In the genomic region with DNA sequence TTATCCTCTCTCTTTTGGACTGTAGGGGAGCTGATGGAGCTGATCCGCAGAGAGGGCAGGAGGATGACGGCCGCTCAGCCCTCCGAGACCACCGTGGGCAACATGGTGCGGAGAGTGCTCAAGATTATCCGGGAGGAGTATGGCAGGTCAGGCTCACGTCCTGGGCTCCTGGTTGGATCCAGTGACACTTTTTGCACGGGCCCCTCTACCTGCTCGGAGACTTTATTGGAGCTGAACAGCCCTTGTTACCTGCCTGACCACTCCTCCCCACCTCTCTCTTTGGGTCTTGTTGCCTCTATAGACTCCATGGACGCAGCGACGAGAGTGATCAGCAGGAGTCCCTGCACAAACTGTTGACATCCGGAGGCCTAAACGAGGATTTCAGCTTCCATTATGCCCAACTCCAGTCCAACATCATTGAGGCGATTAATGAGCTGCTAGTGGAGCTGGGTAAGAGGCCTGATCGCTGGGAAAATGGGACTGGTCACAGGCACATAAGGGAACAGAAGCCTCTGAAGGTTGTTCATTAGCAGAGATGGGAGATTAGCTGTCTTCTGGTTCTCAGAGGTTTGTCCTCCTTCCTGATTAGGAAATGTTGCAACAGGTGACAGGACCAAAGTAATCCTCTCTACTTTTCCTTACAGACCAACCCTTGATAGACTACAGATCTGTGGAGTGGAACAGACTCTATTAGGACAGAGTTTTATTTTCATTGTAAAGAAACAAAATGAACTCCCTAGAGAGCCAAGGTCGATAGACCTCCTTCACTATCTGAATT, we compare ENCODE assay signal across 8 cellular contexts. TPM values are rescaled to one million over a fixed set of nuclear protein-coding genes. Genes with fewer than 3 reads are reported as not detected.
A peak's percentile ranks its signal among the peaks of the same experiment; 100 is the strongest.
DNase-seq lines count a peak whose midpoint lies in the region; ATAC-seq and FAIRE-seq lines count a peak whose summit lies in the region.

No MANE protein-coding gene starts in this region.

- peaks cover 5% of the 10 kb centered on the region for H3K9me3 Mint-ChIP-seq in activated naive CD4-positive, alpha-beta T cell treated with anti-CD3 and anti-CD28 coated beads, Interleukin-2, amount 10 ng/mL, durations not matched to agents 7 days and 5 days
- peaks cover 4% of the 10 kb centered on the region for H3K9me3 Mint-ChIP-seq in activated T-helper 1 cell treated with anti-CD3 and anti-CD28 coated beads, Interleukin-12 subunit alpha, Interleukin-12 subunit beta, Interleukin-2, Interleukin-4 antibody, amounts not matched to agents 30 ng/mL and 10 ng/mL and 1 ng/mL, durations not matched to agents 14 hours and 24 hours and 36 hours
- peaks cover 0 to 3% (median 0%) of the 10 kb centered on the region in 6 donors for H3K9me3 Mint-ChIP-seq in immature natural killer cell

- no peak for FAIRE-seq in RCC 7860 (lab: Jason Lieb, UNC)

- H3K36me3 Mint-ChIP-seq in activated naive CD4-positive, alpha-beta T cell treated with anti-CD3 and anti-CD28 coated beads, Interleukin-2, amount 10 ng/mL, durations not matched to agents 7 days and 5 days = peaks cover 62% of the 10 kb centered on the region
- peaks cover 53% of the 10 kb centered on the region for H3K36me3 Mint-ChIP-seq in activated T-helper 1 cell treated with anti-CD3 and anti-CD28 coated beads, Interleukin-12 subunit alpha, Interleukin-12 subunit beta, Interleukin-2, Interleukin-4 antibody, amounts not matched to agents 30 ng/mL and 10 ng/mL and 1 ng/mL, durations not matched to agents 14 hours and 24 hours and 36 hours (ENCODE audit: low read depth)
- H3K36me3 Mint-ChIP-seq in immature natural killer cell = peaks cover 19 to 38% (median 26%) of the 10 kb centered on the region in 3 donors

- peaks cover 8% of the 10 kb centered on the region for H3K27me3 Mint-ChIP-seq in activated naive CD4-positive, alpha-beta T cell treated with anti-CD3 and anti-CD28 coated beads, Interleukin-2, amount 10 ng/mL, durations not matched to agents 7 days and 5 days
- H3K27me3 Mint-ChIP-seq in activated T-helper 1 cell treated with anti-CD3 and anti-CD28 coated beads, Interleukin-12 subunit alpha, Interleukin-12 subunit beta, Interleukin-2, Interleukin-4 antibody, amounts not matched to agents 30 ng/mL and 10 ng/mL and 1 ng/mL, durations not matched to agents 14 hours and 24 hours and 36 hours (ENCODE audit: insufficient read depth) = peaks cover 10% of the 10 kb centered on the region
- peaks cover 11 to 13% (median 11%) of the 10 kb centered on the region in 3 donors for H3K27me3 Mint-ChIP-seq in immature natural killer cell (ENCODE audit: low read depth in 3 of 3)

- peak; percentile 31 for DNase-seq in activated naive CD4-positive, alpha-beta T cell treated with anti-CD3 and anti-CD28 coated beads, Interleukin-2, amount 10 ng/mL, durations not matched to agents 7 days and 5 days
- no peak for DNase-seq in activated naive CD4-positive, alpha-beta T cell treated with Interleukin-2 at 50 U/mL for 16 hours
- no peak for DNase-seq in activated T-helper 1 cell treated with anti-CD3 and anti-CD28 coated beads, Interleukin-12 subunit alpha, Interleukin-12 subunit beta, Interleukin-2, Interleukin-4 antibody, amounts not matched to agents 30 ng/mL and 10 ng/mL and 1 ng/mL, durations not matched to agents 14 hours and 24 hours and 36 hours (ENCODE audit: low spot score)
- peak in 1 of 3 donors; percentile 19 for DNase-seq in immature natural killer cell
- no peak for DNase-seq in substantia nigra (lab: John Stamatoyannopoulos, UW)
- no peak for DNase-seq in NCI-H2196 (lab: John Stamatoyannopoulos, UW; ENCODE audit: unreplicated experiment)
- no peak for DNase-seq in RCC 7860 (ENCODE audit: low spot score)

- CTCF ChIA-PET in activated naive CD4-positive, alpha-beta T cell treated with anti-CD3 and anti-CD28 coated beads, Interleukin-2, amount 10 ng/mL, durations not matched to agents 7 days and 5 days (lab: Charles Lee) = interaction anchor here (0.9 to 3.1 kb wide), 2 partner anchors 34 to 57 kb away, joined by 4 to 17 read pairs; no protein-coding TSS in a partner anchor

- H3K27ac Mint-ChIP-seq in activated naive CD4-positive, alpha-beta T cell treated with anti-CD3 and anti-CD28 coated beads, Interleukin-2, amount 10 ng/mL, durations not matched to agents 7 days and 5 days = peak overlapping the region; percentile 83
- peak overlapping the region; percentile 92 for H3K27ac Mint-ChIP-seq in activated T-helper 1 cell treated with anti-CD3 and anti-CD28 coated beads, Interleukin-12 subunit alpha, Interleukin-12 subunit beta, Interleukin-2, Interleukin-4 antibody, amounts not matched to agents 30 ng/mL and 10 ng/mL and 1 ng/mL, durations not matched to agents 14 hours and 24 hours and 36 hours
- peak overlapping the region; percentile 99 to 100 (median 100) for H3K27ac Mint-ChIP-seq in immature natural killer cell

- peak overlapping the region; percentile 93 for H3K4me3 Mint-ChIP-seq in activated naive CD4-positive, alpha-beta T cell treated with anti-CD3 and anti-CD28 coated beads, Interleukin-2, amount 10 ng/mL, durations not matched to agents 7 days and 5 days
- H3K4me3 Mint-ChIP-seq in activated T-helper 1 cell treated with anti-CD3 and anti-CD28 coated beads, Interleukin-12 subunit alpha, Interleukin-12 subunit beta, Interleukin-2, Interleukin-4 antibody, amounts not matched to agents 30 ng/mL and 10 ng/mL and 1 ng/mL, durations not matched to agents 14 hours and 24 hours and 36 hours = peak overlapping the region; percentile 98
- peak overlapping the region; percentile 91 to 99 (median 97) for H3K4me3 Mint-ChIP-seq in immature natural killer cell

- ATAC-seq in HG02610 (IDR thresholded peaks at IDR 0.05; ENCODE audit: unreplicated experiment) = no peak

- H3K4me1 Mint-ChIP-seq in activated naive CD4-positive, alpha-beta T cell treated with anti-CD3 and anti-CD28 coated beads, Interleukin-2, amount 10 ng/mL, durations not matched to agents 7 days and 5 days = peaks cover 50% of the 10 kb centered on the region
- peaks cover 62% of the 10 kb centered on the region for H3K4me1 Mint-ChIP-seq in activated T-helper 1 cell treated with anti-CD3 and anti-CD28 coated beads, Interleukin-12 subunit alpha, Interleukin-12 subunit beta, Interleukin-2, Interleukin-4 antibody, amounts not matched to agents 30 ng/mL and 10 ng/mL and 1 ng/mL, durations not matched to agents 14 hours and 24 hours and 36 hours (ENCODE audit: low read depth)
- peaks cover 59 to 72% of the 10 kb centered on the region in 2 donors for H3K4me1 Mint-ChIP-seq in immature natural killer cell

- intact Hi-C loops in activated T-helper 1 cell treated with anti-CD3 and anti-CD28 coated beads, Interleukin-12 subunit alpha, Interleukin-12 subunit beta, Interleukin-2, Interleukin-4 antibody, amounts not matched to agents 30 ng/mL and 10 ng/mL and 1 ng/mL, durations not matched to agents 14 hours and 24 hours and 36 hours (cut with micrococcal nuclease) = loop anchor here (2.0 to 5.0 kb wide), 6 partner anchors 57 to 984 kb away; a partner anchor contains a TSS

- H3K27ac ChIP-seq in substantia nigra (ENCODE audit: low read depth, low read length, poor library complexity, severe bottlenecking) = peak overlapping the region; percentile 88

RNA-seq across cellular contexts. Expression of a gene that starts 0.7 kb away (rescaled TPM):
- total RNA-seq in activated T-helper 1 cell treated with anti-CD3 and anti-CD28 coated beads, Interleukin-12 subunit alpha, Interleukin-12 subunit beta, Interleukin-2, Interleukin-4 antibody, amounts not matched to agents 30 ng/mL and 10 ng/mL and 1 ng/mL, durations not matched to agents 14 hours and 24 hours and 36 hours = 52.8 and 54.3 TPM in 2 replicates
- polyA plus RNA-seq in immature natural killer cell = 10 to 100 TPM; 32.6 to 64.5 (median 57.4) TPM

RNA-seq across cellular contexts. Expression of a gene that starts 47.8 kb away (rescaled TPM):
- 24.3 and 28.3 TPM in 2 replicates for total RNA-seq in activated T-helper 1 cell treated with anti-CD3 and anti-CD28 coated beads, Interleukin-12 subunit alpha, Interleukin-12 subunit beta, Interleukin-2, Interleukin-4 antibody, amounts not matched to agents 30 ng/mL and 10 ng/mL and 1 ng/mL, durations not matched to agents 14 hours and 24 hours and 36 hours
- polyA plus RNA-seq in immature natural killer cell = 10 to 100 TPM in 1 of 3 donors, 1 to 10 TPM in 1, under 1 TPM in 1; 0.38 to 12.9 (median 6.3) TPM

RNA-seq across cellular contexts. Expression of a gene that starts 48.0 kb away (rescaled TPM):
- 0.22 and 0.41 TPM in 2 replicates for total RNA-seq in activated T-helper 1 cell treated with anti-CD3 and anti-CD28 coated beads, Interleukin-12 subunit alpha, Interleukin-12 subunit beta, Interleukin-2, Interleukin-4 antibody, amounts not matched to agents 30 ng/mL and 10 ng/mL and 1 ng/mL, durations not matched to agents 14 hours and 24 hours and 36 hours
- under 1 TPM in 2 of 3 donors, not detected in 1; 0.06 to 0.07 TPM for polyA plus RNA-seq in immature natural killer cell
